ENCODE assay signal across 8 cellular contexts in the genomic region with DNA sequence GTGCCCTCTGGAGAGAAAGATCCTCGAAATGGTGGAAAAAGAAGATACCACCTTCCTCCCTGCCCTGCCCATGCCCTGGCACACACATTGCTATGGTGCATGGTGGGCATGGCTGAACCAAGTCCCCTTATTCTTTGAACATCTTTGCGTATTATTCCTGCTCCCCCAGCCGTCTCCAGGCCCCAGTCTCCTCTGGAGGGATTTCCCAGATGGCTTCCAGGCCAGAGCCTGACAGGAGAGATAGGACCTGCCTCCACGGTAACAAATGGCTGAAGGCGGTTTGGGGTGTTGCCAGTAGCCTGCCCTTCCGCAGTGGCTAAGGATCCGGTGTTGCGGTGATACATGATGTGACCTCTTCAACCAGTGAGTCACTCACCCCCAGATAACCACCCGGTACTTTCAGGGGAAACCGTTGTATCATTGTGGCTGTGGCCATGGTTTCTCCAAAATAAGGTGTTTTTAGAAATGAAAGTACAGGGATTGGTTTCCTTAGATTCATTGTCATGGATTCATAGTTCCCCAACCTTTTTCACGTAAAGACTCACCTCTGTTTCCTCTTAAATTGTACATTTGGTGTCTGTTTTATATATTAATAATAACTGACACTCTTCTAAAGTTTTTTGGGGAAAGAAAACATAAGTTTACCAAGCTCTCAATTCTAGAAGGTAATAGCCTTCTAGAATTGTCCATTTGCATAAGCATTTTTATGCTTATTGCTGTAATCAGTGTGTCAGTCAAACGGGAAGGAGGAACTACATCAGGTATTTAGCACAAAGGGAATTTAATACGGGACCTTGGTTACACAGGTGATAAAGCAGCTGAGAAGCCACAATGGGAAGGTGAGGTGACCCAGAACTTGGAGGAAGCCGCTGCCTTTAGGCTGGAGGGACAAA. TPM values are rescaled to one million over a fixed set of nuclear protein-coding genes. Genes with fewer than 3 reads are reported as not detected.
DNase-seq lines count a peak whose midpoint lies in the region; TF ChIP-seq lines count a peak whose summit lies in the region.

No MANE protein-coding gene starts in this region.

- H3K4me3 ChIP-seq in GM23248 = 0 out of 2 replicates have a peak overlapping the region, but pooled peaks have one; percentile 25
- no peak overlapping the region for H3K4me3 ChIP-seq in MG63
- H3K4me3 ChIP-seq in epithelial cell of esophagus (ENCODE audit: low read length) = no peak overlapping the region
- peak overlapping the region; percentile 5 for H3K4me3 ChIP-seq in osteoblast (ENCODE audit: insufficient read depth, low read length)

- H2AFZ ChIP-seq in GM23248 (no peak overlapping the region), osteoblast (ENCODE audit: low read length) (no peak overlapping the region)

- TF ChIP-seq CTCF in epithelial cell of esophagus (IDR thresholded peaks at IDR 0.05; ENCODE audit: insufficient read depth, low read depth, low read length, missing control alignments) (no peak), osteoblast (IDR thresholded peaks at IDR 0.05; ENCODE audit: extremely low read depth, low read depth, low read length) (no peak)

- peaks cover 17% of the 10 kb centered on the region for H3F3A ChIP-seq in GM23248 (ENCODE audit: insufficient read depth)

- in situ Hi-C loops in GM23248 (cut with MboI) = no loop called here

- H3K27me3 ChIP-seq in GM23248 (replicated peaks; ENCODE audit: insufficient read depth) (no peaks in the 10 kb centered on the region), MG63 (no peaks in the 10 kb centered on the region), osteoblast (ENCODE audit: insufficient read depth, low read length) (no peaks in the 10 kb centered on the region)

- peaks cover 41% of the 10 kb centered on the region for H3K4me1 ChIP-seq in GM23248 (ENCODE audit: insufficient read depth)
- peaks cover 67% of the 10 kb centered on the region for H3K4me1 ChIP-seq in osteoblast (ENCODE audit: insufficient read depth, low read length)

- peak overlapping the region; percentile 40 for H3K27ac ChIP-seq in GM23248
- peak overlapping the region; percentile 90 for H3K27ac ChIP-seq in osteoblast (ENCODE audit: low read depth, low read length)

- H3K9me2 ChIP-seq in GM23248 (ENCODE audit: insufficient read depth) = no peaks in the 10 kb centered on the region

- H3K9me3 ChIP-seq in GM23248 (ENCODE audit: low read depth) (no peaks in the 10 kb centered on the region), MG63 (no peaks in the 10 kb centered on the region), osteoblast (ENCODE audit: low read depth, low read length) (no peaks in the 10 kb centered on the region)

- peak overlapping the region; percentile 41 for H3K4me2 ChIP-seq in GM23248 (ENCODE audit: unreplicated experiment)
- peak overlapping the region; percentile 26 for H3K4me2 ChIP-seq in osteoblast (ENCODE audit: insufficient read depth, low read length)

- H3K9ac ChIP-seq in GM23248 = peak overlapping the region; percentile 48

- H3K79me2 ChIP-seq in GM23248 (ENCODE audit: insufficient read depth) = peaks cover 100% of the 10 kb centered on the region
- H3K79me2 ChIP-seq in osteoblast (ENCODE audit: insufficient read depth, low read length) = peaks cover 100% of the 10 kb centered on the region

- H3K36me3 ChIP-seq in GM23248 (ENCODE audit: low read depth) (no peaks in the 10 kb centered on the region; the same call in 1 of the 2 replicates), MG63 (peaks cover 92% of the 10 kb centered on the region), osteoblast (ENCODE audit: insufficient read depth, low read length) (peaks cover 64% of the 10 kb centered on the region)

- WGBS in GM23248 (ENCODE audit: low coverage in 1 of 2, low lambda C conversion rate in 2 of 2, missing lambda C conversion rate in 2 of 2), 2 experiments = 70 to 74% methylated on average over 14 of the region's 14 CpGs

- DNase-seq in ELR (ENCODE audit: low read depth) (peak; percentile 98), GM23248 (peak; percentile 60), MG63 (peak; percentile 91), epithelial cell of esophagus (ENCODE audit: low read depth) (peak; percentile 88), osteoblast (ENCODE audit: insufficient read length, low spot score, missing footprints) (peak; percentile 93), cerebellar nuclear complex (lab: John Stamatoyannopoulos, UW) (no peak), DMS79 (lab: John Stamatoyannopoulos, UW) (no peak)
- DNase-seq in activated CD4-positive, alpha-beta T cell treated with anti-CD3 and anti-CD28 coated beads for 4 hours = peak; percentile 60 to 64

- H4K20me1 ChIP-seq in GM23248 (ENCODE audit: insufficient read depth) (no peaks in the 10 kb centered on the region), osteoblast (ENCODE audit: insufficient read depth, low read length) (peaks cover 76% of the 10 kb centered on the region)

RNA-seq across cellular contexts. Expression of gene SMAD3, which starts 25.9 kb away (rescaled TPM):
- total RNA-seq in GM23248 (2014; rRNA removed; shearing (Covaris generic)) = 34.0 and 50.1 TPM in 2 replicates
- polyA plus RNA-seq in GM23248 (2016; fragmentation: Nextera tagmentation; extraction: Ambion mirVana) = 30.8 and 30.9 TPM in 2 replicates
- 32.9 and 38.2 TPM in 2 replicates for total RNA-seq in MG63 (2014; rRNA removed; shearing (Covaris generic); ENCODE audit: low replicate concordance)
- total RNA-seq in osteoblast = 41.8 and 60.1 TPM in 2 replicates

Comparison
In these comparisons a context has a peak if more than half of its experiments do, and no peak if none do; other contexts are left out.
1. DNase-seq: peak in ELR (single experiment), GM23248 (single experiment), MG63 (single experiment), activated CD4-positive, alpha-beta T cell treated with anti-CD3 and anti-CD28 coated beads for 4 hours (2 of 2), epithelial cell of esophagus (single experiment) and osteoblast (single experiment); none in cerebellar nuclear complex (0 of 2) and DMS79 (single experiment).
2. H3K4me3 ChIP-seq: peak in GM23248 (single experiment) and osteoblast (single experiment); none in MG63 (single experiment) and epithelial cell of esophagus (single experiment).